In genomic region chr3:38343797-38344594, GRCh38 we compare ENCODE assay signal across 20 cellular contexts. TPM values are rescaled to one million over a fixed set of nuclear protein-coding genes. Genes with fewer than 3 reads are reported as not detected.
A peak's percentile ranks its signal among the peaks of the same experiment; 100 is the strongest.
DNase-seq lines count a peak whose midpoint lies in the region; ATAC-seq, FAIRE-seq and TF ChIP-seq lines count a peak whose summit lies in the region.
"Had no signal": no experiment of that assay in that cellular context is flagged by ENCODE, and none has a peak within 500 bp of the region (broad histone marks: within the 10 kb centered on the region; RNA-seq: fewer than 3 reads in every experiment).

No MANE protein-coding gene starts in this region.

- H3K36me3 Mint-ChIP-seq in nephron (ENCODE audit: low read depth), result no peaks in the 10 kb centered on the region
- H3K36me3 Mint-ChIP-seq: activated naive CD8-positive, alpha-beta T cell treated with anti-CD3 and anti-CD28 coated beads, Interleukin-2, amount 10 ng/mL, durations not matched to agents 7 days and 5 days; T-cell had no signal

- no peak overlapping the region for H3K9ac ChIP-seq in adipocyte (ENCODE audit: low read length)
- H3K9ac ChIP-seq: GM23248, KMS-11 had no signal

- no peak overlapping the region for H3K4me3 ChIP-seq in adipocyte (ENCODE audit: low read length)
- H3K4me3 ChIP-seq: GM23248, mucosa of descending colon, pancreas had no signal

- peaks cover 14% of the 10 kb centered on the region for H3K4me1 ChIP-seq in adipocyte (ENCODE audit: control insufficient read depth, insufficient read depth, low read length)
- H3K4me1 ChIP-seq: pancreas had no signal

- no peaks in the 10 kb centered on the region for H3K27me3 ChIP-seq in adipocyte (replicated peaks; ENCODE audit: control insufficient read depth, insufficient read depth, low read length)
- H3K27me3 ChIP-seq: pancreas had no signal

- no peak overlapping the region for H3K27ac Mint-ChIP-seq in nephron
- H3K27ac Mint-ChIP-seq: activated CD4-positive, alpha-beta T cell treated with anti-CD3 and anti-CD28 coated beads for 36 hours; activated naive CD8-positive, alpha-beta T cell treated with anti-CD3 and anti-CD28 coated beads, Interleukin-2, amount 10 ng/mL, durations not matched to agents 7 days and 5 days; activated T-cell treated with anti-CD3 and anti-CD28 coated beads, Interleukin-2, amount 50 U/mL, for 24 hours; stimulated activated naive CD8-positive, alpha-beta T cell treated with anti-CD3 and anti-CD28 coated beads, Interleukin-15, amount 100 ng/mL, for 72 hours; T-cell had no signal

- FAIRE-seq in RCC 7860 (lab: Jason Lieb, UNC), result no peak
- FAIRE-seq: keratinocyte, pancreas had no signal

- H3K9me3 Mint-ChIP-seq in nephron, result peaks cover 4% of the 10 kb centered on the region
- H3K9me3 Mint-ChIP-seq: activated naive CD8-positive, alpha-beta T cell treated with anti-CD3 and anti-CD28 coated beads, Interleukin-2, amount 10 ng/mL, durations not matched to agents 7 days and 5 days; activated T-cell treated with anti-CD3 and anti-CD28 coated beads, Interleukin-2, amount 50 U/mL, for 24 hours; stimulated activated naive CD8-positive, alpha-beta T cell treated with anti-CD3 and anti-CD28 coated beads, Interleukin-15, amount 100 ng/mL, for 72 hours; T-cell had no signal

- TF ChIP-seq CTCF in nephron (IDR thresholded peaks at IDR 0.05; ENCODE audit: unreplicated experiment in 3 of 3), result no peak

- DNase-seq in SIG-M5 treated with dmso at 0.1 percent for 504 hours (lab: John Stamatoyannopoulos, UW; ENCODE audit: unreplicated experiment) (peak; percentile 12), SIG-M5 (lab: John Stamatoyannopoulos, UW) (no peak), LHCN-M2 (ENCODE audit: low read depth) (peak; percentile 19), adipocyte (ENCODE audit: low read depth) (peak; percentile 43), RCC 7860 (ENCODE audit: low spot score) (no peak)
- no peak for DNase-seq in effector CD8-positive, alpha-beta T cell (lab: John Stamatoyannopoulos, UW)
- DNase-seq: activated CD4-positive, alpha-beta T cell treated with anti-CD3 and anti-CD28 coated beads for 36 hours; activated naive CD8-positive, alpha-beta T cell treated with anti-CD3 and anti-CD28 coated beads, Interleukin-2, amount 10 ng/mL, durations not matched to agents 7 days and 5 days; activated T-cell treated with anti-CD3 and anti-CD28 coated beads, Interleukin-2, amount 50 U/mL, for 24 hours; central memory CD4-positive, alpha-beta T cell; GM23248; mucosa of descending colon; NCI-H2107; pancreas; stimulated activated naive CD8-positive, alpha-beta T cell treated with anti-CD3 and anti-CD28 coated beads, Interleukin-15, amount 100 ng/mL, for 72 hours; T-cell had no signal

- H3K4me3 Mint-ChIP-seq in nephron, result peak overlapping the region in 2 of 3 experiments; percentile 54 to 59
- H3K4me3 Mint-ChIP-seq: activated CD4-positive, alpha-beta T cell treated with anti-CD3 and anti-CD28 coated beads for 36 hours; activated naive CD8-positive, alpha-beta T cell treated with anti-CD3 and anti-CD28 coated beads, Interleukin-2, amount 10 ng/mL, durations not matched to agents 7 days and 5 days; activated T-cell treated with anti-CD3 and anti-CD28 coated beads, Interleukin-2, amount 50 U/mL, for 24 hours; stimulated activated naive CD8-positive, alpha-beta T cell treated with anti-CD3 and anti-CD28 coated beads, Interleukin-15, amount 100 ng/mL, for 72 hours; T-cell had no signal

- no peak for ATAC-seq in activated CD4-positive, CD25-positive, alpha-beta regulatory T cell treated with anti-CD3 and anti-CD28 coated beads, Interleukin-2, amount 50 U/mL, for 24 hours
- ATAC-seq: activated CD4-positive, alpha-beta T cell treated with anti-CD3 and anti-CD28 coated beads for 36 hours; mucosa of descending colon; pancreas; stimulated activated naive CD8-positive, alpha-beta T cell treated with anti-CD3 and anti-CD28 coated beads, Interleukin-15, amount 100 ng/mL, for 72 hours; T-cell had no signal

- peaks cover 17% of the 10 kb centered on the region for H3K27me3 Mint-ChIP-seq in nephron (ENCODE audit: low read depth)
- H3K27me3 Mint-ChIP-seq: activated T-cell treated with anti-CD3 and anti-CD28 coated beads, Interleukin-2, amount 50 U/mL, for 24 hours; stimulated activated naive CD8-positive, alpha-beta T cell treated with anti-CD3 and anti-CD28 coated beads, Interleukin-15, amount 100 ng/mL, for 72 hours; T-cell had no signal

- no peaks in the 10 kb centered on the region for H3K36me3 ChIP-seq in adipocyte (ENCODE audit: control insufficient read depth, insufficient read depth, low read length, severe bottlenecking)
- H3K36me3 ChIP-seq: pancreas had no signal

- H3K9me3 ChIP-seq in adipocyte (ENCODE audit: control insufficient read depth, low read length), result no peaks in the 10 kb centered on the region
- H3K9me3 ChIP-seq: mucosa of descending colon, pancreas had no signal

- H3K4me1 Mint-ChIP-seq in nephron, result no peaks in the 10 kb centered on the region

RNA-seq across cellular contexts. Expression of gene XYLB, which starts 2.6 kb away (rescaled TPM):
- total RNA-seq in LHCN-M2 (2014; rRNA removed), result 2.2 and 3.0 TPM in 2 replicates
- 2.8 TPM for polyA plus RNA-seq in LHCN-M2 (2012)

Comparison
In these comparisons a context has a peak if more than half of its experiments do, and no peak if none do; other contexts are left out.
1. DNase-seq: peak in SIG-M5 treated with dmso at 0.1 percent for 504 hours (single experiment), LHCN-M2 (single experiment) and adipocyte (single experiment); none in SIG-M5 (single experiment), RCC 7860 (single experiment) and effector CD8-positive, alpha-beta T cell (single experiment).